16 cellular contexts compared by ENCODE assay signal in the genomic region with DNA sequence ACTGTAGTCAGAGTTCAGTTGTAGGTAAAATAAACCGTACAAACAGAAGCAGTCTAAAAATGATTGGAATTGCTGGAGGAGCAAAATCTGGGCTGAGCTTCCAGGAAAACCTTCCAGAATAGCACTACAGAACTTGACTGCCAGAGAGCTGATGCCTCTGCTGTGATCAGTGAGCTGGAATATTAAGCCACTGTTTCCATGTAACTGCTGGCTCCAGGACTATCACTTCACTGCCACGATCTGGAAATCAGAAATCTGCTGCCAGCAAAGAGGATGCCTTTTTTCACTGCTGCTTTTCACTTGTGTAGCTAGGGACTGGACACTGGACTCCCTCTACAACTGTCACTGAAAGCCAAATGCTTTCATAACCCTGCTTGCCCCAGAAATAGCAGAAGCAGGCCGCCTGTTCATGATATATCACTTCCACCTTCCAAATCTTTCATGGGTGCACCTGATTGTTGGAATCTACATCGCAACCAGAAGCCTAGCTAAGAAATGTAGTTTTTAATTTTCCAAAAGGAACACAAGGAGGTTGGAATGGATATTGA.
A peak's percentile ranks its signal among the peaks of the same experiment; 100 is the strongest.
DNase-seq lines count a peak whose midpoint lies in the region; ATAC-seq lines count a peak whose summit lies in the region.
"Had no signal": no experiment of that assay in that cellular context is flagged by ENCODE, and none has a peak within 500 bp of the region (broad histone marks: within the 10 kb centered on the region; RNA-seq: fewer than 3 reads in every experiment).

No MANE protein-coding gene starts in this region.

- ATAC-seq in HG02870 (IDR thresholded peaks at IDR 0.05; ENCODE audit: unreplicated experiment), result no peak
- ATAC-seq: GM23338, K562 had no signal

- DNase-seq in Ammon's horn (ENCODE audit: low spot score) (peak; percentile 29), MV-4-11 (lab: John Stamatoyannopoulos, UW) (peak; percentile 37), cerebellar nuclear complex (lab: John Stamatoyannopoulos, UW) (peak; percentile 5 to 17), midbrain (lab: John Stamatoyannopoulos, UW) (peak; percentile 10), NK-92 (lab: John Stamatoyannopoulos, UW; ENCODE audit: unreplicated experiment) (no peak), NAMALWA (ENCODE audit: low spot score) (no peak), HPDE6-E6E7 (ENCODE audit: extremely low spot score) (no peak)
- DNase-seq: COR-L47, DMS79, NCI-H1105 treated with DMSO at 0.1 percent for 48 hours, NCI-H187 treated with DMSO at 0.1 percent for 48 hours, NCI-H774, SJCRH30 had no signal

Comparison
In these comparisons a context has a peak if more than half of its experiments do, and no peak if none do; other contexts are left out.
1. DNase-seq: peak in Ammon's horn (single experiment), MV-4-11 (single experiment), cerebellar nuclear complex (2 of 2) and midbrain (single experiment); none in NK-92 (single experiment), NAMALWA (single experiment) and HPDE6-E6E7 (single experiment).